1 cellular context compared by ENCODE assay signal in the genomic region with DNA sequence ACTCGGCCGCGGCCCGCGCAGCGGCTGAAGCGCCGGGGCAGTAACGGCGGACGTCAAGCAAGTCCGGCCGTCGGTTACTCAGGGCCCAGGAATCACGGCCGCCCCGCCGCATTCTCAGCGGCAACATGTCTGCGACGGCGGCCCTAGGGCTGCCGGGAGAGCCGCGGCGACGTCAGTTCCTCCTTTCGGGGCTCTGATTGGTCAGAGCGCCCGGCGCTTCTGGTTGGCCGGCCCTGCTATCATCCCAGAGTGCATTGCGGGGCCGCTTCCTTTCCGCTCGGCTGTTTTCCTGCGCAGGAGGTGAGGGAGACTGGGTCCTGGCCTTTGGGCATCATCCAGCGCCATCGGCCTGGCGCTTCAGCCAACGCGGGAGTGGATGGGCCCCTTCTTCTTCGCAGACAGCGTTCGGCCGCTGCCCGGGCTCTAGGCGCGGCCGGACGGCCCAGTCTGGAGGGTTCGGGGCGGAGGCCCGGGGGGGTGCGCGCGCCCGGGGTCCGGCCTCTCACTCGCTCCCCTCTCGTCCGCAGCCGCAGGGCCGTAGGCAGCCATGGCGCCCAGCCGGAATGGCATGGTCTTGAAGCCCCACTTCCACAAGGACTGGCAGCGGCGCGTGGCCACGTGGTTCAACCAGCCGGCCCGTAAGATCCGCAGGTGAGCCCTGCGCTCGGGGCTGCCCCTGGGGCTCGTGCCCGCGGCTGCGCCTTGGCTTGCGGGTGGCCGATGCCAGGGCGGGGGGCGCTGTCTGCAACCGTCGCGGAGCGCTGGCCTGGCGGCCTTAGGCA.
A peak's percentile ranks its signal among the peaks of the same experiment; 100 is the strongest.
TF ChIP-seq lines count a peak whose summit lies in the region.

TSS of gene RPL13 (plus strand) at position 270 of the 782 bp plus-strand sequence. CDS start at position 548, 278 bp downstream.

TF ChIP-seq in K562, 482 proteins besides CTCF, POLR2A, EP300 and RAD21 (continued from another document):
- TF ChIP-seq HMGXB4 (CRISPR knock-in tag; IDR thresholded peaks at IDR 0.05) (0 out of 2 replicates have a peak, but pooled peaks have one; percentile 45), ZKSCAN1 (IDR thresholded peaks at IDR 0.05; ENCODE audit: low read depth, low read length) (peak; percentile 32; the same call in 1 of the 2 replicates), TAF9B (IDR thresholded peaks at IDR 0.05; ENCODE audit: partially characterized antibody) (peak; percentile 99), E2F6 (IDR thresholded peaks at IDR 0.05; ENCODE audit: borderline replicate concordance in 1 of 2, extremely low read depth in 1 of 2, insufficient read depth in 1 of 2, insufficient read length in 1 of 2, low read depth in 1 of 2, low read length in 1 of 2, poor library complexity in 1 of 2, severe bottlenecking in 1 of 2) (peak; percentile 71 to 88), CC2D1A (IDR thresholded peaks at IDR 0.05) (no peak), ZSCAN32 (CRISPR knock-in tag; IDR thresholded peaks at IDR 0.05) (no peak), SAP30 (IDR thresholded peaks at IDR 0.05; ENCODE audit: borderline replicate concordance, insufficient read depth, low read depth, low read length, poor library complexity, severe bottlenecking) (peak; percentile 77), SRF (CRISPR knock-in tag; IDR thresholded peaks at IDR 0.05) (peak in 1 of 2 experiments; percentile 22; a peak in 1 of 4 replicates), THRB (CRISPR knock-in tag; conservative IDR thresholded peaks at IDR 0.05) (no peak), SIX5 (IDR thresholded peaks at IDR 0.05; ENCODE audit: borderline replicate concordance in 1 of 2, insufficient read depth in 1 of 2, low read depth in 1 of 2, low read length in 2 of 2) (no peak; a peak in 1 of 4 replicates), JUND (IDR thresholded peaks at IDR 0.05; ENCODE audit: borderline replicate concordance, low read depth, low read length) (peak; percentile 55), JUND (tag; IDR thresholded peaks at IDR 0.05; ENCODE audit: borderline replicate concordance, low read depth, low read length) (no peak), NFYB (IDR thresholded peaks at IDR 0.05; ENCODE audit: extremely low read depth, insufficient read length) (peak; percentile 75), PHB (CRISPR knock-in tag; IDR thresholded peaks at IDR 0.05) (no peak)
- TF ChIP-seq, protein P1, sequence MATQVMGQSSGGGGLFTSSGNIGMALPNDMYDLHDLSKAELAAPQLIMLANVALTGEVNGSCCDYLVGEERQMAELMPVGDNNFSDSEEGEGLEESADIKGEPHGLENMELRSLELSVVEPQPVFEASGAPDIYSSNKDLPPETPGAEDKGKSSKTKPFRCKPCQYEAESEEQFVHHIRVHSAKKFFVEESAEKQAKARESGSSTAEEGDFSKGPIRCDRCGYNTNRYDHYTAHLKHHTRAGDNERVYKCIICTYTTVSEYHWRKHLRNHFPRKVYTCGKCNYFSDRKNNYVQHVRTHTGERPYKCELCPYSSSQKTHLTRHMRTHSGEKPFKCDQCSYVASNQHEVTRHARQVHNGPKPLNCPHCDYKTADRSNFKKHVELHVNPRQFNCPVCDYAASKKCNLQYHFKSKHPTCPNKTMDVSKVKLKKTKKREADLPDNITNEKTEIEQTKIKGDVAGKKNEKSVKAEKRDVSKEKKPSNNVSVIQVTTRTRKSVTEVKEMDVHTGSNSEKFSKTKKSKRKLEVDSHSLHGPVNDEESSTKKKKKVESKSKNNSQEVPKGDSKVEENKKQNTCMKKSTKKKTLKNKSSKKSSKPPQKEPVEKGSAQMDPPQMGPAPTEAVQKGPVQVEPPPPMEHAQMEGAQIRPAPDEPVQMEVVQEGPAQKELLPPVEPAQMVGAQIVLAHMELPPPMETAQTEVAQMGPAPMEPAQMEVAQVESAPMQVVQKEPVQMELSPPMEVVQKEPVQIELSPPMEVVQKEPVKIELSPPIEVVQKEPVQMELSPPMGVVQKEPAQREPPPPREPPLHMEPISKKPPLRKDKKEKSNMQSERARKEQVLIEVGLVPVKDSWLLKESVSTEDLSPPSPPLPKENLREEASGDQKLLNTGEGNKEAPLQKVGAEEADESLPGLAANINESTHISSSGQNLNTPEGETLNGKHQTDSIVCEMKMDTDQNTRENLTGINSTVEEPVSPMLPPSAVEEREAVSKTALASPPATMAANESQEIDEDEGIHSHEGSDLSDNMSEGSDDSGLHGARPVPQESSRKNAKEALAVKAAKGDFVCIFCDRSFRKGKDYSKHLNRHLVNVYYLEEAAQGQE (CRISPR knock-in tag; IDR thresholded peaks at IDR 0.05; ENCODE audit: low read depth) = peak; percentile 40; the same call in 1 of the 2 replicates
TF ChIP-seq in K562: peak in this region for 170.
